In the genomic region with DNA sequence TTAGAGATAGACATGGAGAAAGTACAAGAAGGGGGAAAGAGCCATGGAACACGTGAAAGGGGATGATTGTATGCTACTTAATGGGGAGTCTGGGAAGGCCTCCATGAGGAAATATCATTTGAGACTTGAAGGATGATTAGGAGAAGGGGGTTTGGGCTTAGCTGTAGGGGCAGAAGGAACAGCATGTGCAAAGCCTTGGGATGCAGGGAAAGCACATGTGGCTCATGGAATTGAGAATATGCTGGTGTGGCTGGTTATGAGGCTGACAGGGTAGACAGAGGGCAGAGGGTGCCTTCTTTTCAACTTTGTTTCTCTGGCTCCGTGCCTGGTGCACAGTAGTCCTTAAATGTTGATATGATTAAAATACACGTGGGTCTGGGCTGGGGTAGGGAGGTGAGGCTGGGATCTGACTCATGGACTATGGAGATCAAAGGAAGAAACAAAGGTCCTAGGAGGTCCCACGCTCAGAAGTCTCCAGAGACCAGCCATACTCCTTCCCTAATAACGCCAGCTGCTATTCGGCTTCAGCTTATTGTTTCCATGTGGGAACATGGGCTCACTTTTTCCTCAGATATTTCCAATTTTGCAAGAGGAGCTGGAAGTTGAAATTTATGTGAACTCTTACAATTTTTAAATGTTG, we compare ENCODE assay signal across 8 cellular contexts. TPM values are rescaled to one million over a fixed set of nuclear protein-coding genes. Genes with fewer than 3 reads are reported as not detected.
A peak's percentile ranks its signal among the peaks of the same experiment; 100 is the strongest.
DNase-seq lines count a peak whose midpoint lies in the region; ATAC-seq, FAIRE-seq and TF ChIP-seq lines count a peak whose summit lies in the region.

No MANE protein-coding gene starts in this region.

- intact Hi-C loops in heart right ventricle (cut with DNase I) = loop anchor here in 5 of 10 donors (5.0 kb wide), 4 partner anchors 126 to 326 kb away; a partner anchor contains a TSS
- intact Hi-C loops in left cardiac atrium (cut with DNase I) = loop anchor here in 1 of 2 donors (10.0 kb wide), 1 partner anchor 149 kb away; a partner anchor contains a TSS
- intact Hi-C loops in adrenal gland (cut with DNase I) = no loop called here
- intact Hi-C loops in HepG2 (cut with micrococcal nuclease; ENCODE audit: unreplicated experiment) = loop anchor here (5.0 kb wide), 1 partner anchor 106 kb away; no protein-coding TSS in a partner anchor

- 44 to 47% methylated on average over 6 of the region's 6 CpGs for WGBS in heart right ventricle, 2 donors
- 52 to 63% (median 57%) methylated on average over 6 of the region's 6 CpGs for whole genome bisulfite sequencing in adrenal gland, 4 donors
- WGBS in HepG2 (ENCODE audit: low lambda C conversion rate) = 27% methylated on average over 6 of the region's 6 CpGs
- 60 to 65% methylated on average over 6 of the region's 6 CpGs for WGBS in upper lobe of left lung, 2 donors

- CTCF ChIA-PET in HepG2 (lab: Yijun Ruan, JAX; ENCODE audit: low intra/inter-chr PET ratio, low total read pairs) = no interaction called here

- H4K20me1 ChIP-seq in HepG2 (ENCODE audit: insufficient read depth, low read length) = no peaks in the 10 kb centered on the region

- H3K9me3 ChIP-seq in heart right ventricle = peaks cover 0 to 4% (median 0%) of the 10 kb centered on the region in 11 donors
- H3K9me3 ChIP-seq in adrenal gland (replicated peaks in 1 of 3) = no peaks in the 10 kb centered on the region
- no peaks in the 10 kb centered on the region for H3K9me3 ChIP-seq in HepG2 (ENCODE audit: low read length)
- no peaks in the 10 kb centered on the region for H3K9me3 ChIP-seq in upper lobe of left lung

- H3K4me3 ChIP-seq in heart right ventricle = peak overlapping the region in 9 of 10 donors; percentile 64 to 95 (median 86)
- H3K4me3 ChIP-seq in adrenal gland = peak overlapping the region in 2 of 4 donors; percentile 72 to 92
- peak overlapping the region; percentile 89 to 98 (median 90) for H3K4me3 ChIP-seq in HepG2 (replicated peaks in 1 of 3; ENCODE audit: insufficient read depth in 1 of 3, low read depth in 2 of 3, low read length in 3 of 3)
- peak overlapping the region in 3 of 4 donors; percentile 78 to 94 (median 87) for H3K4me3 ChIP-seq in upper lobe of left lung

- BruUV-seq in HepG2 (replicated peaks; lab: Mats Ljungman, UMichigan) = no TSS peak

- TF ChIP-seq RAD21 in HepG2 (CRISPR knock-in tag; IDR thresholded peaks at IDR 0.05) = no peak

- no peak for TF ChIP-seq CTCF in heart right ventricle (IDR thresholded peaks at IDR 0.05)
- TF ChIP-seq CTCF in adrenal gland (IDR thresholded peaks at IDR 0.05) = no peak
- TF ChIP-seq CTCF in HepG2 (CRISPR knock-in tag; IDR thresholded peaks at IDR 0.05) = no peak
- no peak for TF ChIP-seq CTCF in upper lobe of left lung (IDR thresholded peaks at IDR 0.05)

- no peaks in the 10 kb centered on the region for H3K27me3 ChIP-seq in heart right ventricle
- no peaks in the 10 kb centered on the region for H3K27me3 ChIP-seq in adrenal gland
- H3K27me3 ChIP-seq in HepG2 (ENCODE audit: control insufficient read depth in 1 of 2, insufficient read depth in 2 of 2, low read length in 2 of 2) = no peaks in the 10 kb centered on the region; a peak in 1 of 5 replicates
- H3K27me3 ChIP-seq in upper lobe of left lung = no peaks in the 10 kb centered on the region

- no peak for DNase-seq in heart right ventricle
- no peak for DNase-seq in left cardiac atrium
- DNase-seq in adrenal gland = peak in 2 of 7 donors; percentile 13 to 57
- no peak for DNase-seq in HepG2 (ENCODE audit: low spot score)
- no peak for DNase-seq in upper lobe of left lung
- no peak for DNase-seq in GDM1 (lab: John Stamatoyannopoulos, UW)

- peak overlapping the region in 4 of 10 donors; percentile 91 to 99 (median 97) for H3K27ac ChIP-seq in heart right ventricle
- peak overlapping the region in 3 of 5 donors; percentile 96 to 97 (median 96) for H3K27ac ChIP-seq in adrenal gland
- peak overlapping the region; percentile 98 for H3K27ac ChIP-seq in HepG2 (ENCODE audit: extremely low read length, insufficient read depth, low read length)
- peak overlapping the region in 3 of 4 donors; percentile 95 to 96 (median 95) for H3K27ac ChIP-seq in upper lobe of left lung

- POLR2A ChIA-PET in HepG2 (lab: Yijun Ruan, JAX) = interaction anchor here (0.7 to 2.6 kb wide), 3 partner anchors 61 to 65 kb away, joined by 3 to 18 read pairs (median 15); a partner anchor contains a TSS

- in situ Hi-C loops in HepG2 (cut with HindIII; ENCODE audit: extremely low pct_ligation_motif_present, low pct_unique_long_range_greater_than_20kb) = loop anchor here (5.0 kb wide), 1 partner anchor 66 kb away; no protein-coding TSS in a partner anchor

- peaks cover 47% of the 10 kb centered on the region for H3K79me2 ChIP-seq in HepG2 (ENCODE audit: insufficient read depth, low read length)

- H3K9ac ChIP-seq in HepG2 (ENCODE audit: insufficient read depth, low read depth, low read length) = peak overlapping the region; percentile 98

- H2AFZ ChIP-seq in HepG2 (ENCODE audit: low read length) = no peak overlapping the region

- FAIRE-seq in HepG2 (lab: Jason Lieb, UNC) = peak; percentile 12

- TF ChIP-seq EP300 in HepG2 (IDR thresholded peaks at IDR 0.05; ENCODE audit: low read depth in 2 of 2, low read length in 2 of 2) = no peak
- TF ChIP-seq EP300 in HepG2 (CRISPR knock-in tag; IDR thresholded peaks at IDR 0.05; ENCODE audit: borderline replicate concordance) = no peak
- TF ChIP-seq EP300 in upper lobe of left lung (IDR thresholded peaks at IDR 0.05) = no peak

- H3K4me2 ChIP-seq in HepG2 (ENCODE audit: low read depth, low read length) = peak overlapping the region; percentile 80

- TF ChIP-seq POLR2A in adrenal gland (IDR thresholded peaks at IDR 0.05) (no peak), HepG2 (IDR thresholded peaks at IDR 0.05; ENCODE audit: insufficient read depth in 1 of 2, low read depth in 2 of 2, low read length in 2 of 2) (no peak), upper lobe of left lung (IDR thresholded peaks at IDR 0.05) (no peak)

- H3K36me3 ChIP-seq in heart right ventricle = peaks cover 0 to 3% (median 0%) of the 10 kb centered on the region in 9 donors
- H3K36me3 ChIP-seq in adrenal gland (replicated peaks in 1 of 2) = no peaks in the 10 kb centered on the region
- no peaks in the 10 kb centered on the region for H3K36me3 ChIP-seq in HepG2 (replicated peaks in 1 of 2; ENCODE audit: control insufficient read depth in 1 of 2, insufficient read depth in 2 of 2, low read length in 2 of 2)
- no peaks in the 10 kb centered on the region for H3K36me3 ChIP-seq in upper lobe of left lung

- peaks cover 4 to 32% (median 21%) of the 10 kb centered on the region in 9 donors for H3K4me1 ChIP-seq in heart right ventricle
- H3K4me1 ChIP-seq in adrenal gland (replicated peaks in 1 of 2) = peaks cover 17 to 30% of the 10 kb centered on the region in 2 donors
- H3K4me1 ChIP-seq in HepG2 (ENCODE audit: insufficient read depth, low read length) = peaks cover 29% of the 10 kb centered on the region
- H3K4me1 ChIP-seq in upper lobe of left lung = peaks cover 14 to 23% (median 17%) of the 10 kb centered on the region in 4 donors

- ATAC-seq in heart right ventricle (no peak), left cardiac atrium (no peak), HepG2 (no peak), upper lobe of left lung (ENCODE audit: low FRiP score in 2 of 2) (no peak), GM21529 (IDR thresholded peaks at IDR 0.05; ENCODE audit: unreplicated experiment) (no peak), HG02763 (IDR thresholded peaks at IDR 0.05; ENCODE audit: unreplicated experiment) (no peak)

RNA-seq across cellular contexts. Expression of a gene that starts 1.1 kb away (rescaled TPM):
- total RNA-seq in heart right ventricle (10 to 100 TPM in 8 of 10 donors, 1 to 10 TPM in 2; 7.9 to 16.2 (median 11.7) TPM), left cardiac atrium (10 to 100 TPM; 13.6 to 13.7 TPM), adrenal gland (10 to 100 TPM; 11.6 to 37.3 (median 26.5) TPM), HepG2 (2016; rRNA removed; fragmentation: Illumina TruSeq; extraction: Trizol) (21.5 and 29.0 TPM in 2 replicates), upper lobe of left lung (10 to 100 TPM in 5 of 6 donors, 1 to 10 TPM in 1; 6.3 to 17.9 (median 15.7) TPM)
- polyA plus RNA-seq in heart right ventricle (1 to 10 TPM; 3.7 to 4.2 TPM), adrenal gland (10 to 100 TPM; 10.2 to 29.0 (median 15.2) TPM), HepG2 (2011; rRNA removed) (7.7 and 8.3 TPM in 2 replicates)
- 13.7 and 17.7 TPM in 2 replicates for total RNA-seq in HepG2 (2016; cell fraction: cytosol; rRNA removed; fragmentation: Illumina TruSeq; extraction: Trizol; ENCODE audit: low read depth)
- 19.8 and 26.6 TPM in 2 replicates for total RNA-seq in HepG2 (2016; cell fraction: insoluble cytoplasmic fraction; rRNA removed; fragmentation: Illumina TruSeq; extraction: Trizol)
- 8.6 and 13.7 TPM in 2 replicates for total RNA-seq in HepG2 (2016; cell fraction: membrane; rRNA removed; fragmentation: Illumina TruSeq; extraction: Trizol)
- total RNA-seq in HepG2 (2016; cell fraction: nucleus; rRNA removed; fragmentation: Illumina TruSeq; extraction: Trizol) = 11.6 and 16.6 TPM in 2 replicates
- 5.3 and 6.9 TPM in 2 replicates for polyA plus RNA-seq in HepG2 (2011; cell fraction: cytosol; rRNA removed)
- 2.2 and 4.6 TPM in 2 replicates for polyA plus RNA-seq in HepG2 (2011; cell fraction: nucleus; rRNA removed)
- polyA plus RNA-seq in HepG2 (2012) = 8.4 and 9.2 TPM in 2 replicates
- 0.76 and 1.3 TPM in 2 replicates for polyA plus RNA-seq in HepG2 (2016; cell fraction: cytosol; fragmentation: Illumina TruSeq; extraction: Trizol; ENCODE audit: low read depth)
- polyA plus RNA-seq in HepG2 (2016; cell fraction: insoluble cytoplasmic fraction; fragmentation: Illumina TruSeq; extraction: Trizol; ENCODE audit: low read depth) = 16.9 and 19.8 TPM in 2 replicates
- 3.4 and 3.9 TPM in 2 replicates for polyA plus RNA-seq in HepG2 (2016; cell fraction: membrane; fragmentation: Illumina TruSeq; extraction: Trizol; ENCODE audit: low read depth)
- polyA plus RNA-seq in HepG2 (2016; cell fraction: nucleus; fragmentation: Illumina TruSeq; extraction: Trizol; ENCODE audit: insufficient read depth, low read depth) = 13.4 and 14.7 TPM in 2 replicates
- polyA minus RNA-seq in HepG2 (2011; rRNA and poly(A)+ RNA removed; ENCODE audit: low replicate concordance) = 4.0 and 23.8 TPM in 2 replicates
- 6.5 and 8.1 TPM in 2 replicates for polyA minus RNA-seq in HepG2 (2011; cell fraction: cytosol; rRNA and poly(A)+ RNA removed)
- 7.3 and 14.3 TPM in 2 replicates for polyA minus RNA-seq in HepG2 (2011; cell fraction: nucleus; rRNA and poly(A)+ RNA removed)

RNA-seq across cellular contexts. Expression of a gene that starts 1.4 kb away (rescaled TPM):
- 10 to 100 TPM; 13.8 to 33.9 (median 23.3) TPM for total RNA-seq in heart right ventricle
- polyA plus RNA-seq in heart right ventricle = 1 to 10 TPM; 2.8 to 8.7 TPM
- total RNA-seq in left cardiac atrium = 10 to 100 TPM; 15.2 to 19.4 TPM
- total RNA-seq in adrenal gland = 10 to 100 TPM; 23.8 to 75.4 (median 53.0) TPM
- polyA plus RNA-seq in adrenal gland = 10 to 100 TPM in 1 of 3 donors, 1 to 10 TPM in 2; 5.8 to 94.2 (median 9.0) TPM
- total RNA-seq in HepG2 (2016; rRNA removed; fragmentation: Illumina TruSeq; extraction: Trizol) = 31.9 and 48.3 TPM in 2 replicates
- total RNA-seq in HepG2 (2016; cell fraction: cytosol; rRNA removed; fragmentation: Illumina TruSeq; extraction: Trizol; ENCODE audit: low read depth) = 5.2 and 5.9 TPM in 2 replicates
- 31.0 and 46.6 TPM in 2 replicates for total RNA-seq in HepG2 (2016; cell fraction: insoluble cytoplasmic fraction; rRNA removed; fragmentation: Illumina TruSeq; extraction: Trizol)
- 8.3 and 9.8 TPM in 2 replicates for total RNA-seq in HepG2 (2016; cell fraction: membrane; rRNA removed; fragmentation: Illumina TruSeq; extraction: Trizol)
- total RNA-seq in HepG2 (2016; cell fraction: nucleus; rRNA removed; fragmentation: Illumina TruSeq; extraction: Trizol) = 16.0 and 17.0 TPM in 2 replicates
- 3.8 and 4.8 TPM in 2 replicates for polyA plus RNA-seq in HepG2 (2011; rRNA removed)
- polyA plus RNA-seq in HepG2 (2011; cell fraction: cytosol; rRNA removed) = 1.7 and 3.2 TPM in 2 replicates
- 1.3 and 2.1 TPM in 2 replicates for polyA plus RNA-seq in HepG2 (2011; cell fraction: nucleus; rRNA removed)
- 14.0 and 15.4 TPM in 2 replicates for polyA plus RNA-seq in HepG2 (2012)
- polyA plus RNA-seq in HepG2 (2016; cell fraction: cytosol; fragmentation: Illumina TruSeq; extraction: Trizol; ENCODE audit: low read depth) = 4.4 and 5.0 TPM in 2 replicates
- 44.8 and 45.3 TPM in 2 replicates for polyA plus RNA-seq in HepG2 (2016; cell fraction: insoluble cytoplasmic fraction; fragmentation: Illumina TruSeq; extraction: Trizol; ENCODE audit: low read depth)
- polyA plus RNA-seq in HepG2 (2016; cell fraction: membrane; fragmentation: Illumina TruSeq; extraction: Trizol; ENCODE audit: low read depth) = 5.6 and 7.1 TPM in 2 replicates
- polyA plus RNA-seq in HepG2 (2016; cell fraction: nucleus; fragmentation: Illumina TruSeq; extraction: Trizol; ENCODE audit: insufficient read depth, low read depth) = 13.8 and 15.4 TPM in 2 replicates
- 1.3 and 4.8 TPM in 2 replicates for polyA minus RNA-seq in HepG2 (2011; rRNA and poly(A)+ RNA removed; ENCODE audit: low replicate concordance)
- 2.7 and 4.0 TPM in 2 replicates for polyA minus RNA-seq in HepG2 (2011; cell fraction: cytosol; rRNA and poly(A)+ RNA removed)
- polyA minus RNA-seq in HepG2 (2011; cell fraction: nucleus; rRNA and poly(A)+ RNA removed) = 10.3 and 10.7 TPM in 2 replicates
- 10 to 100 TPM in 4 of 6 donors, 1 to 10 TPM in 2; 4.9 to 20.1 (median 14.2) TPM for total RNA-seq in upper lobe of left lung
